ENCODE assay signal across 8 cellular contexts in the genomic region with DNA sequence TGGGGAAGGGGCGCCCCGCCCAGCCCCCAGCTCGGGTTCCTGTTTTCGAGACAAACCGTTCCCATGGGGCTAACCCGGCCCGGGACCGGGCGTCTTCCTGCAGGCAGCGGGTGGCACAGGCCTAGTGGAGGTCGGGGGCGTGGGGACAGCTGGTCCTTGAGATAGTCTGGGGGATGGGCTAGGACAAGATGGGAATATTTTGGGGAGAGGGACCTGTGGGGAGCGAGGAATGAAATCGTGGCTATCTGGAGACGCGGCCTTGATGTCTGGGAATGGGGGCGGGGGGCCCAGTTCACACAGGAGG. TPM values are rescaled to one million over a fixed set of nuclear protein-coding genes. Genes with fewer than 3 reads are reported as not detected.
A peak's percentile ranks its signal among the peaks of the same experiment; 100 is the strongest.
DNase-seq lines count a peak whose midpoint lies in the region; ATAC-seq and TF ChIP-seq lines count a peak whose summit lies in the region.

No MANE protein-coding gene starts in this region.

- POLR2A ChIA-PET in HEK293T (lab: Yijun Ruan, JAX): interaction anchor here (1.5 to 2.6 kb wide), 2 partner anchors 15 to 19 kb away, joined by 3 to 9 read pairs; no protein-coding TSS in a partner anchor

- no peak for TF ChIP-seq EP300 in sigmoid colon (IDR thresholded peaks at IDR 0.05)

- peak; percentile 12 for DNase-seq in G401 (ENCODE audit: low spot score)
- DNase-seq in NOMO-1 treated with dmso at 0.1 percent for 144 hours (lab: John Stamatoyannopoulos, UW; ENCODE audit: unreplicated experiment): peak; percentile 66
- peak; percentile 88 for DNase-seq in activated T-helper 2 cell treated with anti-CD3 and anti-CD28 coated beads, Interferon-gamma antibody, Interleukin-2, Interleukin-4, amounts not matched to agents 10 μg/mL and 5 μg/mL and 100 μg/mL, durations not matched to agents 14 hours and 24 hours and 36 hours (ENCODE audit: low spot score)
- peak; percentile 88 to 93 (median 90) for DNase-seq in heart left ventricle
- DNase-seq in sigmoid colon: peak; percentile 89
- no peak for DNase-seq in NCI-H2196 (lab: John Stamatoyannopoulos, UW; ENCODE audit: unreplicated experiment)
- no peak for DNase-seq in HEK293T (ENCODE audit: extremely low spot score)

- H3K4me3 Mint-ChIP-seq in activated T-helper 2 cell treated with anti-CD3 and anti-CD28 coated beads, Interferon-gamma antibody, Interleukin-2, Interleukin-4, amounts not matched to agents 10 μg/mL and 5 μg/mL and 100 μg/mL, durations not matched to agents 14 hours and 24 hours and 36 hours (ENCODE audit: low read depth): peak overlapping the region; percentile 83

- TF ChIP-seq CTCF in heart left ventricle (IDR thresholded peaks at IDR 0.05) (no peak), sigmoid colon (IDR thresholded peaks at IDR 0.05) (no peak)

- H3K27ac ChIP-seq in heart left ventricle (peak overlapping the region; percentile 80 to 98 (median 94)), sigmoid colon (peak overlapping the region; percentile 95 to 98 (median 96))

- no peaks in the 10 kb centered on the region for H3K9me3 Mint-ChIP-seq in activated T-helper 2 cell treated with anti-CD3 and anti-CD28 coated beads, Interferon-gamma antibody, Interleukin-2, Interleukin-4, amounts not matched to agents 10 μg/mL and 5 μg/mL and 100 μg/mL, durations not matched to agents 14 hours and 24 hours and 36 hours

- in situ Hi-C loops in G401 (cut with HindIII; ENCODE audit: low sequenced_read_pairs): no loop called here

- peaks cover 20% of the 10 kb centered on the region for H3K36me3 Mint-ChIP-seq in activated T-helper 2 cell treated with anti-CD3 and anti-CD28 coated beads, Interferon-gamma antibody, Interleukin-2, Interleukin-4, amounts not matched to agents 10 μg/mL and 5 μg/mL and 100 μg/mL, durations not matched to agents 14 hours and 24 hours and 36 hours (ENCODE audit: low read depth)

- no peaks in the 10 kb centered on the region for H3K9me3 ChIP-seq in heart left ventricle
- H3K9me3 ChIP-seq in sigmoid colon: no peaks in the 10 kb centered on the region

- H3K27me3 Mint-ChIP-seq in activated T-helper 2 cell treated with anti-CD3 and anti-CD28 coated beads, Interferon-gamma antibody, Interleukin-2, Interleukin-4, amounts not matched to agents 10 μg/mL and 5 μg/mL and 100 μg/mL, durations not matched to agents 14 hours and 24 hours and 36 hours (ENCODE audit: low read depth): no peaks in the 10 kb centered on the region

- H3K27me3 ChIP-seq in heart left ventricle (no peaks in the 10 kb centered on the region), sigmoid colon (no peaks in the 10 kb centered on the region)

- H3K36me3 ChIP-seq in heart left ventricle: peaks cover 0 to 5% (median 0%) of the 10 kb centered on the region in 9 donors
- H3K36me3 ChIP-seq in sigmoid colon: peaks cover 0 to 5% (median 0%) of the 10 kb centered on the region in 4 donors

- H3K4me3 ChIP-seq in heart left ventricle: peak overlapping the region; percentile 27 to 88 (median 58)
- peak overlapping the region; percentile 30 to 86 (median 68) for H3K4me3 ChIP-seq in sigmoid colon

- WGBS in heart left ventricle, 4 donors: 0 to 2% (median 1%) methylated on average over 11 to 17 of the region's 17 CpGs
- WGBS in sigmoid colon, 2 donors: 1 to 2% methylated on average over 17 of the region's 17 CpGs

- TF ChIP-seq POLR2A in heart left ventricle (IDR thresholded peaks at IDR 0.05) (no peak), sigmoid colon (IDR thresholded peaks at IDR 0.05) (no peak)

- peaks cover 27% of the 10 kb centered on the region for H3K4me1 Mint-ChIP-seq in activated T-helper 2 cell treated with anti-CD3 and anti-CD28 coated beads, Interferon-gamma antibody, Interleukin-2, Interleukin-4, amounts not matched to agents 10 μg/mL and 5 μg/mL and 100 μg/mL, durations not matched to agents 14 hours and 24 hours and 36 hours (ENCODE audit: low read depth)

- intact Hi-C loops in activated T-helper 2 cell treated with anti-CD3 and anti-CD28 coated beads, Interferon-gamma antibody, Interleukin-2, Interleukin-4, amounts not matched to agents 10 μg/mL and 5 μg/mL and 100 μg/mL, durations not matched to agents 14 hours and 24 hours and 36 hours (cut with micrococcal nuclease): loop anchor here (2.0 kb wide), 2 partner anchors 22 to 34 kb away; a partner anchor contains a TSS
- intact Hi-C loops in heart left ventricle (cut with DNase I) (loop anchor here in 1 of 10 donors (2.0 kb wide), 1 partner anchor 34 kb away; a partner anchor contains a TSS), sigmoid colon (cut with DNase I) (loop anchor here (2.0 kb wide), 1 partner anchor 34 kb away; a partner anchor contains a TSS)

- CTCF ChIA-PET in HEK293T (lab: Yijun Ruan, JAX): interaction anchor here (0.8 kb wide), 1 partner anchor 12 kb away, joined by 4 read pairs; no protein-coding TSS in a partner anchor

- H3K27ac Mint-ChIP-seq in activated T-helper 2 cell treated with anti-CD3 and anti-CD28 coated beads, Interferon-gamma antibody, Interleukin-2, Interleukin-4, amounts not matched to agents 10 μg/mL and 5 μg/mL and 100 μg/mL, durations not matched to agents 14 hours and 24 hours and 36 hours: peak overlapping the region; percentile 88

- peak; percentile 11 to 45 (median 16) for ATAC-seq in heart left ventricle
- ATAC-seq in HG03432 (IDR thresholded peaks at IDR 0.05; ENCODE audit: unreplicated experiment): no peak

- H3K4me1 ChIP-seq in heart left ventricle: peaks cover 4 to 49% (median 28%) of the 10 kb centered on the region in 12 donors
- H3K4me1 ChIP-seq in sigmoid colon: peaks cover 0 to 50% (median 45%) of the 10 kb centered on the region in 4 donors

TF ChIP-seq in HEK293T, 16 proteins besides CTCF, POLR2A, EP300 and RAD21 (continues in another document):
- TF ChIP-seq FOXA1 (IDR thresholded peaks at IDR 0.05) (no peak), ARNT (IDR thresholded peaks at IDR 0.05) (no peak), ELF4 (IDR thresholded peaks at IDR 0.05) (no peak), FOXM1 (IDR thresholded peaks at IDR 0.05; ENCODE audit: borderline replicate concordance) (no peak), NFRKB (IDR thresholded peaks at IDR 0.05) (no peak), TARDBP (IDR thresholded peaks at IDR 0.05) (no peak), SP1 (IDR thresholded peaks at IDR 0.05) (no peak), SUZ12 (IDR thresholded peaks at IDR 0.05) (no peak), BHLHE40 (IDR thresholded peaks at IDR 0.05; ENCODE audit: borderline replicate concordance) (no peak), LEF1 (IDR thresholded peaks at IDR 0.05; ENCODE audit: borderline replicate concordance) (no peak)
- TF ChIP-seq, protein P1, sequence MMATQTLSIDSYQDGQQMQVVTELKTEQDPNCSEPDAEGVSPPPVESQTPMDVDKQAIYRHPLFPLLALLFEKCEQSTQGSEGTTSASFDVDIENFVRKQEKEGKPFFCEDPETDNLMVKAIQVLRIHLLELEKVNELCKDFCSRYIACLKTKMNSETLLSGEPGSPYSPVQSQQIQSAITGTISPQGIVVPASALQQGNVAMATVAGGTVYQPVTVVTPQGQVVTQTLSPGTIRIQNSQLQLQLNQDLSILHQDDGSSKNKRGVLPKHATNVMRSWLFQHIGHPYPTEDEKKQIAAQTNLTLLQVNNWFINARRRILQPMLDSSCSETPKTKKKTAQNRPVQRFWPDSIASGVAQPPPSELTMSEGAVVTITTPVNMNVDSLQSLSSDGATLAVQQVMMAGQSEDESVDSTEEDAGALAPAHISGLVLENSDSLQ (IDR thresholded peaks at IDR 0.05): no peak

RNA-seq across cellular contexts. Expression of a gene that starts 1.2 kb away (rescaled TPM):
- 0.62 and 1.9 TPM in 2 replicates for total RNA-seq in G401 (2014; rRNA removed; shearing (Covaris generic))
- 19.6 and 20.9 TPM in 2 replicates for total RNA-seq in activated T-helper 2 cell treated with anti-CD3 and anti-CD28 coated beads, Interferon-gamma antibody, Interleukin-2, Interleukin-4, amounts not matched to agents 10 μg/mL and 5 μg/mL and 100 μg/mL, durations not matched to agents 14 hours and 24 hours and 36 hours
- 10 to 100 TPM; 22.2 to 34.0 (median 28.1) TPM for total RNA-seq in heart left ventricle
- 10 to 100 TPM; 16.2 to 78.9 TPM for polyA plus RNA-seq in heart left ventricle
- total RNA-seq in sigmoid colon: 10 to 100 TPM; 26.7 to 77.0 (median 27.8) TPM
- 100 to 1,000 TPM in 1 of 3 donors, 1 to 10 TPM in 2; 2.1 to 101 (median 4.8) TPM for polyA plus RNA-seq in sigmoid colon

RNA-seq across cellular contexts. Expression of a gene that starts 14.6 kb away (rescaled TPM):
- total RNA-seq in G401 (2014; rRNA removed; shearing (Covaris generic)): 8.6 and 11.6 TPM in 2 replicates
- total RNA-seq in activated T-helper 2 cell treated with anti-CD3 and anti-CD28 coated beads, Interferon-gamma antibody, Interleukin-2, Interleukin-4, amounts not matched to agents 10 μg/mL and 5 μg/mL and 100 μg/mL, durations not matched to agents 14 hours and 24 hours and 36 hours: 1.9 and 2.0 TPM in 2 replicates
- total RNA-seq in heart left ventricle: 100 to 1,000 TPM in 4 of 9 donors, 10 to 100 TPM in 5; 51.6 to 167 (median 89.9) TPM
- 10 to 100 TPM; 10.3 to 71.8 TPM for polyA plus RNA-seq in heart left ventricle
- 10 to 100 TPM; 10.5 to 42.1 (median 27.1) TPM for total RNA-seq in sigmoid colon
- 1 to 10 TPM in 2 of 3 donors, under 1 TPM in 1; 0.23 to 2.1 (median 1.8) TPM for polyA plus RNA-seq in sigmoid colon

RNA-seq across cellular contexts. Expression of a gene that starts 22.2 kb away (rescaled TPM):
- total RNA-seq in G401 (2014; rRNA removed; shearing (Covaris generic)): 16.7 and 24.1 TPM in 2 replicates
- total RNA-seq in activated T-helper 2 cell treated with anti-CD3 and anti-CD28 coated beads, Interferon-gamma antibody, Interleukin-2, Interleukin-4, amounts not matched to agents 10 μg/mL and 5 μg/mL and 100 μg/mL, durations not matched to agents 14 hours and 24 hours and 36 hours: 0.05 TPM in 1 of 2 replicates, not detected in the other
- total RNA-seq in heart left ventricle (1 to 10 TPM in 4 of 9 donors, under 1 TPM in 4, not detected in 1; 0.62 to 5.5 (median 1.3) TPM), sigmoid colon (10 to 100 TPM in 2 of 4 donors, 1 to 10 TPM in 2; 6.8 to 20.5 (median 13.7) TPM)
- polyA plus RNA-seq in heart left ventricle (under 1 TPM; 0.42 to 0.65 TPM), sigmoid colon (1 to 10 TPM in 2 of 3 donors, under 1 TPM in 1; 0.23 to 4.9 (median 3.0) TPM)

RNA-seq across cellular contexts. Expression of a gene that starts 33.2 kb away (rescaled TPM):
- total RNA-seq in G401 (2014; rRNA removed; shearing (Covaris generic)): 114 and 170 TPM in 2 replicates
- 460 and 461 TPM in 2 replicates for total RNA-seq in activated T-helper 2 cell treated with anti-CD3 and anti-CD28 coated beads, Interferon-gamma antibody, Interleukin-2, Interleukin-4, amounts not matched to agents 10 μg/mL and 5 μg/mL and 100 μg/mL, durations not matched to agents 14 hours and 24 hours and 36 hours
- total RNA-seq in heart left ventricle (100 to 1,000 TPM; 103 to 349 (median 157) TPM), sigmoid colon (100 to 1,000 TPM; 185 to 381 (median 294) TPM)
- polyA plus RNA-seq in heart left ventricle (10 to 100 TPM; 59.2 to 65.5 TPM), sigmoid colon (100 to 1,000 TPM in 1 of 3 donors, 10 to 100 TPM in 2; 36.5 to 126 (median 43.2) TPM)

RNA-seq across cellular contexts. Expression of a gene that starts 57.8 kb away (rescaled TPM):
- total RNA-seq in G401 (2014; rRNA removed; shearing (Covaris generic)): 24.7 and 26.6 TPM in 2 replicates
- 72.1 and 77.5 TPM in 2 replicates for total RNA-seq in activated T-helper 2 cell treated with anti-CD3 and anti-CD28 coated beads, Interferon-gamma antibody, Interleukin-2, Interleukin-4, amounts not matched to agents 10 μg/mL and 5 μg/mL and 100 μg/mL, durations not matched to agents 14 hours and 24 hours and 36 hours
- total RNA-seq in heart left ventricle (10 to 100 TPM in 3 of 9 donors, 1 to 10 TPM in 6; 7.0 to 27.5 (median 8.6) TPM), sigmoid colon (10 to 100 TPM; 11.5 to 23.5 (median 16.6) TPM)
- polyA plus RNA-seq in heart left ventricle (1 to 10 TPM; 7.8 to 9.5 TPM), sigmoid colon (10 to 100 TPM in 2 of 3 donors, 1 to 10 TPM in 1; 9.0 to 19.8 (median 11.1) TPM)

Comparison
In these comparisons a context has a peak if more than half of its experiments do, and no peak if none do; other contexts are left out.
1. DNase-seq: peak in G401 (single experiment), NOMO-1 treated with dmso at 0.1 percent for 144 hours (single experiment), activated T-helper 2 cell treated with anti-CD3 and anti-CD28 coated beads, Interferon-gamma antibody, Interleukin-2, Interleukin-4, amounts not matched to agents 10 μg/mL and 5 μg/mL and 100 μg/mL, durations not matched to agents 14 hours and 24 hours and 36 hours (single experiment), heart left ventricle (5 of 5) and sigmoid colon (single experiment); none in NCI-H2196 (single experiment) and HEK293T (single experiment).